3 cellular contexts compared by ENCODE assay signal in the genomic region with DNA sequence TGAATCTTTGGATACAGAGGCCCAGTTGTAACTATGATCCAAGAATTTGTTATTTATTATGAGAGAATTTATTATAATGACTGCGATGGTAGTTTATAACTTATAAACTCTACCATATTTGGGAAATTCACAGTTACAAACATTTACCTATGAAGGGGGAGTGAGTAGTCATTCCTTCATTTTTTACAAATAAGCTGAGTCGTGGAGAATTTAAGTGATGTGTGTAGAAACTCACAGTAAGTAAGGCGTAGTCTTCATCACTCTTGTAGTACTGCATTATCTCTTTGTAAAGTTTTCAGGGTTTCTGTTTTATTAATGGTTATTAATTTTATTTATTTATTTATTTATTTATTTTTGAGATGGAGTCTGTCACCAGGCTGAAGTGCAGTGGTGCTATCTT.
TF ChIP-seq lines count a peak whose summit lies in the region.

No MANE protein-coding gene starts in this region.

TF ChIP-seq in HepG2, 621 proteins besides CTCF, POLR2A, EP300 and RAD21 (continued from another document):
- TF ChIP-seq, protein P1, sequence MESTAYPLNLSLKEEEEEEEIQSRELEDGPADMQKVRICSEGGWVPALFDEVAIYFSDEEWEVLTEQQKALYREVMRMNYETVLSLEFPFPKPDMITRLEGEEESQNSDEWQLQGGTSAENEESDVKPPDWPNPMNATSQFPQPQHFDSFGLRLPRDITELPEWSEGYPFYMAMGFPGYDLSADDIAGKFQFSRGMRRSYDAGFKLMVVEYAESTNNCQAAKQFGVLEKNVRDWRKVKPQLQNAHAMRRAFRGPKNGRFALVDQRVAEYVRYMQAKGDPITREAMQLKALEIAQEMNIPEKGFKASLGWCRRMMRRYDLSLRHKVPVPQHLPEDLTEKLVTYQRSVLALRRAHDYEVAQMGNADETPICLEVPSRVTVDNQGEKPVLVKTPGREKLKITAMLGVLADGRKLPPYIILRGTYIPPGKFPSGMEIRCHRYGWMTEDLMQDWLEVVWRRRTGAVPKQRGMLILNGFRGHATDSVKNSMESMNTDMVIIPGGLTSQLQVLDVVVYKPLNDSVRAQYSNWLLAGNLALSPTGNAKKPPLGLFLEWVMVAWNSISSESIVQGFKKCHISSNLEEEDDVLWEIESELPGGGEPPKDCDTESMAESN (CRISPR knock-in tag; conservative IDR thresholded peaks at IDR 0.05) = no peak
- TF ChIP-seq MAFK (conservative IDR thresholded peaks at IDR 0.05 in 1 of 2, IDR thresholded peaks at IDR 0.05 in 1 of 2; ENCODE audit: low read length in 2 of 2) (peak; percentile 83 to 91), ZNF10 (CRISPR knock-in tag; IDR thresholded peaks at IDR 0.05; ENCODE audit: borderline replicate concordance, low read depth) (no peak), ZIK1 (CRISPR knock-in tag; IDR thresholded peaks at IDR 0.05; ENCODE audit: borderline replicate concordance, low read depth) (no peak), KLF16 (CRISPR knock-in tag; IDR thresholded peaks at IDR 0.05) (no peak), ZNF337 (CRISPR knock-in tag; IDR thresholded peaks at IDR 0.05; ENCODE audit: borderline replicate concordance, low read depth) (no peak), ZBTB21 (CRISPR knock-in tag; IDR thresholded peaks at IDR 0.05) (no peak)

TF ChIP-seq in GM23338, 12 proteins besides CTCF, POLR2A, EP300 and RAD21 (continued from another document):
- TF ChIP-seq, protein P2, sequence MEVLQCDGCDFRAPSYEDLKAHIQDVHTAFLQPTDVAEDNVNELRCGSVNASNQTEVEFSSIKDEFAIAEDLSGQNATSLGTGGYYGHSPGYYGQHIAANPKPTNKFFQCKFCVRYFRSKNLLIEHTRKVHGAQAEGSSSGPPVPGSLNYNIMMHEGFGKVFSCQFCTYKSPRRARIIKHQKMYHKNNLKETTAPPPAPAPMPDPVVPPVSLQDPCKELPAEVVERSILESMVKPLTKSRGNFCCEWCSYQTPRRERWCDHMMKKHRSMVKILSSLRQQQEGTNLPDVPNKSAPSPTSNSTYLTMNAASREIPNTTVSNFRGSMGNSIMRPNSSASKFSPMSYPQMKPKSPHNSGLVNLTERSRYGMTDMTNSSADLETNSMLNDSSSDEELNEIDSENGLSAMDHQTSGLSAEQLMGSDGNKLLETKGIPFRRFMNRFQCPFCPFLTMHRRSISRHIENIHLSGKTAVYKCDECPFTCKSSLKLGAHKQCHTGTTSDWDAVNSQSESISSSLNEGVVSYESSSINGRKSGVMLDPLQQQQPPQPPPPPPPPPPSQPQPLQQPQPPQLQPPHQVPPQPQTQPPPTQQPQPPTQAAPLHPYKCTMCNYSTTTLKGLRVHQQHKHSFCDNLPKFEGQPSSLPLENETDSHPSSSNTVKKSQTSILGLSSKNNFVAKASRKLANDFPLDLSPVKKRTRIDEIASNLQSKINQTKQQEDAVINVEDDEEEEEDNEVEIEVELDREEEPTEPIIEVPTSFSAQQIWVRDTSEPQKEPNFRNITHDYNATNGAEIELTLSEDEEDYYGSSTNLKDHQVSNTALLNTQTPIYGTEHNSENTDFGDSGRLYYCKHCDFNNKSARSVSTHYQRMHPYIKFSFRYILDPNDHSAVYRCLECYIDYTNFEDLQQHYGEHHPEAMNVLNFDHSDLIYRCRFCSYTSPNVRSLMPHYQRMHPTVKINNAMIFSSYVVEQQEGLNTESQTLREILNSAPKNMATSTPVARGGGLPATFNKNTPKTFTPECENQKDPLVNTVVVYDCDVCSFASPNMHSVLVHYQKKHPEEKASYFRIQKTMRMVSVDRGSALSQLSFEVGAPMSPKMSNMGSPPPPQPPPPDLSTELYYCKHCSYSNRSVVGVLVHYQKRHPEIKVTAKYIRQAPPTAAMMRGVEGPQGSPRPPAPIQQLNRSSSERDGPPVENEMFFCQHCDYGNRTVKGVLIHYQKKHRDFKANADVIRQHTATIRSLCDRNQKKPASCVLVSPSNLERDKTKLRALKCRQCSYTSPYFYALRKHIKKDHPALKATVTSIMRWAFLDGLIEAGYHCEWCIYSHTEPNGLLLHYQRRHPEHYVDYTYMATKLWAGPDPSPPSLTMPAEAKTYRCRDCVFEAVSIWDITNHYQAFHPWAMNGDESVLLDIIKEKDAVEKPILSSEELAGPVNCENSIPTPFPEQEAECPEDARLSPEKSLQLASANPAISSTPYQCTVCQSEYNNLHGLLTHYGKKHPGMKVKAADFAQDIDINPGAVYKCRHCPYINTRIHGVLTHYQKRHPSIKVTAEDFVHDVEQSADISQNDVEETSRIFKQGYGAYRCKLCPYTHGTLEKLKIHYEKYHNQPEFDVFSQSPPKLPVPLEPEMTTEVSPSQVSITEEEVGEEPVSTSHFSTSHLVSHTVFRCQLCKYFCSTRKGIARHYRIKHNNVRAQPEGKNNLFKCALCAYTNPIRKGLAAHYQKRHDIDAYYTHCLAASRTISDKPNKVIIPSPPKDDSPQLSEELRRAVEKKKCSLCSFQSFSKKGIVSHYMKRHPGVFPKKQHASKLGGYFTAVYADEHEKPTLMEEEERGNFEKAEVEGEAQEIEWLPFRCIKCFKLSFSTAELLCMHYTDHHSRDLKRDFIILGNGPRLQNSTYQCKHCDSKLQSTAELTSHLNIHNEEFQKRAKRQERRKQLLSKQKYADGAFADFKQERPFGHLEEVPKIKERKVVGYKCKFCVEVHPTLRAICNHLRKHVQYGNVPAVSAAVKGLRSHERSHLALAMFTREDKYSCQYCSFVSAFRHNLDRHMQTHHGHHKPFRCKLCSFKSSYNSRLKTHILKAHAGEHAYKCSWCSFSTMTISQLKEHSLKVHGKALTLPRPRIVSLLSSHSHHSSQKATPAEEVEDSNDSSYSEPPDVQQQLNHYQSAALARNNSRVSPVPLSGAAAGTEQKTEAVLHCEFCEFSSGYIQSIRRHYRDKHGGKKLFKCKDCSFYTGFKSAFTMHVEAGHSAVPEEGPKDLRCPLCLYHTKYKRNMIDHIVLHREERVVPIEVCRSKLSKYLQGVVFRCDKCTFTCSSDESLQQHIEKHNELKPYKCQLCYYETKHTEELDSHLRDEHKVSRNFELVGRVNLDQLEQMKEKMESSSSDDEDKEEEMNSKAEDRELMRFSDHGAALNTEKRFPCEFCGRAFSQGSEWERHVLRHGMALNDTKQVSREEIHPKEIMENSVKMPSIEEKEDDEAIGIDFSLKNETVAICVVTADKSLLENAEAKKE (CRISPR knock-in tag; IDR thresholded peaks at IDR 0.05) = no peak
- TF ChIP-seq JUNB (IDR thresholded peaks at IDR 0.05; ENCODE audit: unreplicated experiment) (no peak), CREB1 (CRISPR knock-in tag; IDR thresholded peaks at IDR 0.05; ENCODE audit: low read depth) (no peak), ZNF331 (CRISPR knock-in tag; IDR thresholded peaks at IDR 0.05; ENCODE audit: low read depth) (no peak), STAT1 (IDR thresholded peaks at IDR 0.05; ENCODE audit: unreplicated experiment) (no peak), ZNF114 (CRISPR knock-in tag; IDR thresholded peaks at IDR 0.05) (no peak), NANOG (IDR thresholded peaks at IDR 0.05; ENCODE audit: borderline replicate concordance) (no peak), EZH2phosphoT487 (IDR thresholded peaks at IDR 0.05; ENCODE audit: unreplicated experiment) (no peak)
- TF ChIP-seq, protein P3, sequence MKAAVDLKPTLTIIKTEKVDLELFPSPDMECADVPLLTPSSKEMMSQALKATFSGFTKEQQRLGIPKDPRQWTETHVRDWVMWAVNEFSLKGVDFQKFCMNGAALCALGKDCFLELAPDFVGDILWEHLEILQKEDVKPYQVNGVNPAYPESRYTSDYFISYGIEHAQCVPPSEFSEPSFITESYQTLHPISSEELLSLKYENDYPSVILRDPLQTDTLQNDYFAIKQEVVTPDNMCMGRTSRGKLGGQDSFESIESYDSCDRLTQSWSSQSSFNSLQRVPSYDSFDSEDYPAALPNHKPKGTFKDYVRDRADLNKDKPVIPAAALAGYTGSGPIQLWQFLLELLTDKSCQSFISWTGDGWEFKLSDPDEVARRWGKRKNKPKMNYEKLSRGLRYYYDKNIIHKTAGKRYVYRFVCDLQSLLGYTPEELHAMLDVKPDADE (IDR thresholded peaks at IDR 0.05) = no peak

TF ChIP-seq in K562, 482 proteins besides CTCF, POLR2A, EP300 and RAD21 (continued from another document):
- TF ChIP-seq, protein P4, sequence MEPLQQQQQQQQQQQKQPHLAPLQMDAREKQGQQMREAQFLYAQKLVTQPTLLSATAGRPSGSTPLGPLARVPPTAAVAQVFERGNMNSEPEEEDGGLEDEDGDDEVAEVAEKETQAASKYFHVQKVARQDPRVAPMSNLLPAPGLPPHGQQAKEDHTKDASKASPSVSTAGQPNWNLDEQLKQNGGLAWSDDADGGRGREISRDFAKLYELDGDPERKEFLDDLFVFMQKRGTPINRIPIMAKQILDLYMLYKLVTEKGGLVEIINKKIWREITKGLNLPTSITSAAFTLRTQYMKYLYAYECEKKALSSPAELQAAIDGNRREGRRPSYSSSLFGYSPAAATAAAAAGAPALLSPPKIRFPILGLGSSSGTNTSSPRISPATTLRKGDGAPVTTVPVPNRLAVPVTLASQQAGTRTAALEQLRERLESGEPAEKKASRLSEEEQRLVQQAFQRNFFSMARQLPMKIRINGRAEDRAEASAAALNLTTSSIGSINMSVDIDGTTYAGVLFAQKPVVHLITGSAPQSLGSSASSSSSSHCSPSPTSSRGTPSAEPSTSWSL (CRISPR knock-in tag; IDR thresholded peaks at IDR 0.05; ENCODE audit: borderline replicate concordance) = no peak
- TF ChIP-seq HLTF (IDR thresholded peaks at IDR 0.05) (no peak), MBD2 (IDR thresholded peaks at IDR 0.05; ENCODE audit: borderline replicate concordance, low read depth) (no peak), DMBX1 (CRISPR knock-in tag; IDR thresholded peaks at IDR 0.05; ENCODE audit: borderline replicate concordance) (no peak)
